In the genomic region with DNA sequence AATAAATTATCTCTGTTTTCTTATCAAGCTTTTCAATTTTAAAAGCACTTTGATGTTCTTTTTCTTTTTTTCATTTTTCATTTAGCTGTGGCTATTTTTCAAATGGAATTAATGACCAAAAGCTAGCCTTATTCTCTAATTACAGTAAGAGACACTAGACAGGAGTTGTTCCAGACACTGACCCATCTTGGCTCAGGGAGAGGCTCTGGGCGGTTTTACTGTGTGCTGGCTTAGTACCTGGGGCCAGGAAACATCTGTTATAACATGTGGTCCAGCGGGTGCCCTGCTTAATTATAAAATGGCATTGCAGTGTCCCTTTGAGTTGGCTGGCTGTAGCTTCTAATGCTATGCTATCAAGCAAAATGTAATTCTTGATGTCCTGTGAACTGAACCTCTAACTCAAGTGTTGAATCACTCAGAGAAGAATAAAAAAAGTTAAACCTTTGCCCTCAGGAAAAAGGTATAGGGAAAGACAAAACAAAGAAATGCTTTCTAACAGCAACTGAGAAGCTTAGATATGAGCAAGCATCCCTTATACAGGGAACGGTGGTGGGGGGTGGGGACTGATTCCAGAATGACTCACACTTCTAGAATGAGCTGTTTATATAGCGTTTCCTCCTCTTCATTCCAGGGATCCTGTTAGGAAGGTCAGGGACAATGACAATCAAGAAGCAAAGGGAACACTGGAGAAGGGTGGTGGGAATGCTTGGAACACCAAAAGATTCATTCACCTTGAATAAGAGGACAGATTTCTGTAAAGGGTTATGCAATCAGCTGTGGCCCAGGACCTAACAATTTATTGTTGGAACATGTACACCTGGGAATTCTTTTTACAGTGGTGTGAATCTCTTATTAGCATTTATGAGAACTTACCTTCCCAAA, we compare ENCODE assay signal across 10 cellular contexts. TPM values are rescaled to one million over a fixed set of nuclear protein-coding genes. Genes with fewer than 3 reads are reported as not detected.
A peak's percentile ranks its signal among the peaks of the same experiment; 100 is the strongest.
DNase-seq lines count a peak whose midpoint lies in the region; ATAC-seq, FAIRE-seq and TF ChIP-seq lines count a peak whose summit lies in the region.
"Had no signal": no experiment of that assay in that cellular context is flagged by ENCODE, and none has a peak within 500 bp of the region (broad histone marks: within the 10 kb centered on the region; RNA-seq: fewer than 3 reads in every experiment).

No MANE protein-coding gene starts in this region.

- H3K4me3 ChIP-seq in AG09309 (ENCODE audit: control insufficient read depth, low read depth, low read length) = no peak overlapping the region
- no peak overlapping the region for H3K4me3 ChIP-seq in Loucy (ENCODE audit: low read length, poor library complexity, severe bottlenecking)
- no peak overlapping the region for H3K4me3 ChIP-seq in H1 (ENCODE audit: extremely low read depth in 1 of 4, insufficient read depth in 2 of 4, low read depth in 3 of 4, low read length in 4 of 4)
- H3K4me3 ChIP-seq in mesenchymal stem cell (ENCODE audit: insufficient read depth in 1 of 2, low read depth in 1 of 2, low read length in 2 of 2) = no peak overlapping the region

- ATAC-seq in GM18870 (IDR thresholded peaks at IDR 0.05; ENCODE audit: unreplicated experiment) (no peak), GM18520 (IDR thresholded peaks at IDR 0.05; ENCODE audit: unreplicated experiment) (no peak), GM21423 (IDR thresholded peaks at IDR 0.05; ENCODE audit: unreplicated experiment) (no peak)

- H2BK15ac ChIP-seq in H1 (ENCODE audit: low read length) (no peak overlapping the region), mesenchymal stem cell (ENCODE audit: low read depth, poor library complexity, severe bottlenecking) (peak overlapping the region; percentile 96)

- TF ChIP-seq CTCF in AG09309 (IDR thresholded peaks at IDR 0.05; ENCODE audit: control insufficient read depth, insufficient read depth, low read depth, low read length, missing control alignments) (no peak), Loucy (conservative IDR thresholded peaks at IDR 0.05; ENCODE audit: low read length) (no peak), H1 (IDR thresholded peaks at IDR 0.05; ENCODE audit: control extremely low read depth in 1 of 3, insufficient read depth in 1 of 3, low read depth in 1 of 3, low read length in 3 of 3) (no peak)

- H3K14ac ChIP-seq in H1 (ENCODE audit: insufficient read length) (no peak overlapping the region), mesenchymal stem cell (ENCODE audit: low read length in 2 of 2) (no peak overlapping the region)

- no peaks in the 10 kb centered on the region for H3K27me3 ChIP-seq in Loucy (ENCODE audit: insufficient read depth, low read length, poor library complexity, severe bottlenecking)
- no peaks in the 10 kb centered on the region for H3K27me3 ChIP-seq in H1 (replicated peaks in 1 of 4; ENCODE audit: control insufficient read depth in 3 of 4, extremely low read depth in 1 of 4, insufficient read depth in 3 of 4, low read length in 3 of 4)
- peaks cover 0 to 26% of the 10 kb centered on the region in 2 experiments for H3K27me3 ChIP-seq in mesenchymal stem cell (ENCODE audit: control insufficient read depth in 1 of 2, insufficient read depth in 1 of 2, low read length in 2 of 2)

- H2AK5ac ChIP-seq in H1 (ENCODE audit: low read depth, low read length) (no peak overlapping the region), mesenchymal stem cell (ENCODE audit: low read length, severe bottlenecking) (peak overlapping the region; percentile 69)

- H2BK5ac ChIP-seq in H1 (ENCODE audit: low read depth, low read length) (peak overlapping the region; percentile 66; the same call in 1 of the 2 replicates), mesenchymal stem cell (ENCODE audit: low read depth, low read length, poor library complexity, severe bottlenecking) (no peak overlapping the region)

- no peaks in the 10 kb centered on the region for H3K79me2 ChIP-seq in Loucy (ENCODE audit: insufficient read depth, low read length)
- H3K79me2 ChIP-seq in H1 (ENCODE audit: control insufficient read depth in 1 of 2, insufficient read depth in 2 of 2, low read length in 2 of 2) = no peaks in the 10 kb centered on the region

- no peak overlapping the region for H2BK12ac ChIP-seq in H1 (ENCODE audit: low read depth, low read length)
- H2BK12ac ChIP-seq in mesenchymal stem cell (ENCODE audit: low read length in 2 of 2) = peak overlapping the region; percentile 77 to 86

- no peak overlapping the region for H3K27ac ChIP-seq in H1 (ENCODE audit: low read depth, low read length)
- peak overlapping the region; percentile 23 for H3K27ac ChIP-seq in mesenchymal stem cell (ENCODE audit: low read length, poor library complexity, severe bottlenecking)

- POLR2A ChIA-PET in H1 (lab: Charles Lee; ENCODE audit: partially characterized antibody) = interaction anchor here (0.7 to 0.8 kb wide), 3 partner anchors 21 to 266 kb away, joined by 3 to 4 read pairs (median 4); no protein-coding TSS in a partner anchor

- no peak for TF ChIP-seq EP300 in H1 (IDR thresholded peaks at IDR 0.05; ENCODE audit: borderline replicate concordance in 1 of 2, low read depth in 2 of 2, low read length in 2 of 2)

- H3K36me3 ChIP-seq in Loucy (ENCODE audit: insufficient read depth, low read length) (no peaks in the 10 kb centered on the region), H1 (ENCODE audit: control insufficient read depth in 2 of 4, insufficient read depth in 4 of 4, low read length in 3 of 4) (no peaks in the 10 kb centered on the region), mesenchymal stem cell (ENCODE audit: control insufficient read depth in 1 of 2, insufficient read depth in 2 of 2, low read depth in 1 of 2, low read length in 2 of 2) (no peaks in the 10 kb centered on the region)

- WGBS in H1 (ENCODE audit: extremely low coverage in 1 of 2, insufficient coverage in 1 of 2, insufficient read length in 1 of 2, insufficient replicate concordance in 2 of 2, low coverage in 1 of 2, low lambda C conversion rate in 2 of 2, missing lambda C conversion rate in 1 of 2), 2 experiments = 49% methylated on average over 4 of the region's 4 CpGs; no CpG with 5 or more reads in 1 of the 2 experiments
- 0% methylated on average over 3 of the region's 4 CpGs for WGBS in mesenchymal stem cell

- H2BK20ac ChIP-seq in H1 (ENCODE audit: low read length) = no peak overlapping the region; the same call in 1 of the 2 replicates

- CTCF ChIA-PET in H1 (lab: Charles Lee; ENCODE audit: partially characterized antibody) = interaction anchor here (0.9 to 2.1 kb wide), 6 partner anchors 10 to 62 kb away, joined by 3 to 8 read pairs (median 4); no protein-coding TSS in a partner anchor

- no peaks in the 10 kb centered on the region for H3F3A ChIP-seq in Loucy (ENCODE audit: low read depth)

- no peaks in the 10 kb centered on the region for H3K79me1 ChIP-seq in H1 (ENCODE audit: low read depth, low read length)
- no peaks in the 10 kb centered on the region for H3K79me1 ChIP-seq in mesenchymal stem cell (replicated peaks; ENCODE audit: low read length, poor library complexity, severe bottlenecking)

- H3K4me2 ChIP-seq in Loucy (ENCODE audit: low read depth, low read length, poor library complexity, severe bottlenecking) (peak overlapping the region; percentile 5), H1 (ENCODE audit: insufficient read depth in 1 of 2, low read depth in 2 of 2, low read length in 2 of 2) (peak overlapping the region in 1 of 2 experiments; percentile 2; a peak in 1 of 4 replicates), mesenchymal stem cell (ENCODE audit: low read length, poor library complexity, severe bottlenecking) (no peak overlapping the region)

- peak; percentile 3 for DNase-seq in AG09309 (ENCODE audit: low read depth)
- DNase-seq in H1 (ENCODE audit: low read depth in 1 of 2, low spot score in 2 of 2) = peak in 1 of 2 experiments; percentile 73
- peak; percentile 81 for DNase-seq in mesenchymal stem cell
- DNase-seq in cerebellar nuclear complex (lab: John Stamatoyannopoulos, UW) = no peak
- DNase-seq: activated CD4-positive, alpha-beta T cell treated with anti-CD3 and anti-CD28 coated beads, Interleukin-2, amount 50 U/mL, for 1 hour had no signal

- H3K4ac ChIP-seq in H1 (replicated peaks; ENCODE audit: insufficient read length, low read depth, low read length) = no peak overlapping the region
- peak overlapping the region; percentile 65 to 77 for H3K4ac ChIP-seq in mesenchymal stem cell (ENCODE audit: low read depth in 1 of 2, low read length in 2 of 2)

- H3K4me1 ChIP-seq in Loucy (ENCODE audit: insufficient read depth, low read length, poor library complexity, severe bottlenecking) (no peaks in the 10 kb centered on the region), H1 (replicated peaks in 1 of 4; ENCODE audit: control insufficient read depth in 3 of 4, insufficient read depth in 4 of 4, low read length in 3 of 4) (peaks cover 0 to 7% (median 4%) of the 10 kb centered on the region in 4 experiments; a peak in 2 of 7 replicates), mesenchymal stem cell (ENCODE audit: control insufficient read depth, insufficient read depth, low read depth, low read length) (peaks cover 2% of the 10 kb centered on the region)

- H4K20me1 ChIP-seq in Loucy (ENCODE audit: insufficient read depth, low read length, poor library complexity, severe bottlenecking) (no peaks in the 10 kb centered on the region), H1 (replicated peaks in 1 of 2; ENCODE audit: control insufficient read depth in 1 of 2, insufficient read depth in 2 of 2, low read length in 2 of 2) (no peaks in the 10 kb centered on the region)

- H3K18ac ChIP-seq in H1 (ENCODE audit: extremely low read depth, low read length) (no peak overlapping the region), mesenchymal stem cell (ENCODE audit: low read depth in 1 of 2, low read length in 2 of 2) (peak overlapping the region; percentile 67 to 92)

- no peak overlapping the region for H3K9ac ChIP-seq in Loucy (ENCODE audit: low read depth, low read length, poor library complexity, severe bottlenecking)
- H3K9ac ChIP-seq in H1 (replicated peaks in 1 of 4; ENCODE audit: extremely low read depth in 1 of 4, low read depth in 3 of 4, low read length in 3 of 4) = no peak overlapping the region
- no peak overlapping the region for H3K9ac ChIP-seq in mesenchymal stem cell (ENCODE audit: low read length)

- H3K23ac ChIP-seq in H1 (ENCODE audit: insufficient read length) = no peak overlapping the region
- H3K23ac ChIP-seq in mesenchymal stem cell (ENCODE audit: low read length in 2 of 2) = no peak overlapping the region

- no peak overlapping the region for H4K5ac ChIP-seq in H1 (ENCODE audit: insufficient read length, low read depth, low read length)

- no peaks in the 10 kb centered on the region for H3K23me2 ChIP-seq in H1 (ENCODE audit: low read depth, low read length)

- H2BK120ac ChIP-seq in H1 (replicated peaks; ENCODE audit: low read depth, low read length) = no peak overlapping the region
- H2BK120ac ChIP-seq in mesenchymal stem cell (ENCODE audit: low read depth, low read length) = peak overlapping the region; percentile 42

- no peak overlapping the region for H2AFZ ChIP-seq in Loucy (ENCODE audit: low read length)
- peak overlapping the region; percentile 19; the same call in 1 of the 2 replicates for H2AFZ ChIP-seq in H1 (ENCODE audit: low read length)
- no peak overlapping the region for H2AFZ ChIP-seq in mesenchymal stem cell (ENCODE audit: low read depth, low read length)

- no peaks in the 10 kb centered on the region for H3K9me2 ChIP-seq in Loucy (replicated peaks; ENCODE audit: low read depth, low read length)

- H4K8ac ChIP-seq in H1 (ENCODE audit: extremely low read depth, insufficient read depth, low read length) (no peak overlapping the region), mesenchymal stem cell (ENCODE audit: low read length) (no peak overlapping the region)

- H3K56ac ChIP-seq in H1 (replicated peaks; ENCODE audit: insufficient read length, low read depth, low read length) = no peak overlapping the region

- no peaks in the 10 kb centered on the region for H3K9me3 ChIP-seq in Loucy (ENCODE audit: insufficient read depth, low read depth, low read length)
- H3K9me3 ChIP-seq in H1 (ENCODE audit: insufficient read depth in 2 of 2, low read depth in 1 of 2, low read length in 1 of 2) = peaks cover 0 to 2% of the 10 kb centered on the region in 2 experiments; a peak in 2 of 4 replicates
- H3K9me3 ChIP-seq in mesenchymal stem cell (ENCODE audit: control insufficient read depth, low read length) = peaks cover 4% of the 10 kb centered on the region

- TF ChIP-seq RAD21 in H1 (IDR thresholded peaks at IDR 0.05 in 1 of 2, conservative IDR thresholded peaks at IDR 0.05 in 1 of 2; ENCODE audit: low read depth in 2 of 2, low read length in 2 of 2) = no peak

- H4K91ac ChIP-seq in H1 (replicated peaks; ENCODE audit: insufficient read length, low read length) (no peak overlapping the region), mesenchymal stem cell (ENCODE audit: low read length) (no peak overlapping the region)

- no peak for TF ChIP-seq POLR2A in H1 (IDR thresholded peaks at IDR 0.05; ENCODE audit: control extremely low read depth in 1 of 2, low read depth in 2 of 2, low read length in 2 of 2)

- peak; percentile 39 for FAIRE-seq in H1 (lab: Jason Lieb, UNC)
- FAIRE-seq: G401.6 had no signal

RNA-seq across cellular contexts. Expression of a gene that starts 58.7 kb away (rescaled TPM):
- total RNA-seq in H1 (2021; fragmentation: NEBNext Ultra II Directional; extraction: Animal tissue kit (Norgen Biotek cat#: 25700)) = 11.6 and 13.1 TPM in 2 replicates
- polyA plus RNA-seq in H1 (2011; rRNA removed) = 2.1 and 2.6 TPM in 2 replicates
- polyA plus RNA-seq in H1 (2011; cell fraction: cytosol; rRNA removed) = 2.1 TPM
- 14.2 TPM for polyA plus RNA-seq in H1 (2011; cell fraction: nucleus; rRNA removed)
- 3.8 to 6.3 TPM (median 4.5 TPM) in 4 replicates for polyA plus RNA-seq in H1 (2012, experiment 1 of 2)
- 0.62 TPM for polyA plus RNA-seq in H1 (2012, experiment 2 of 2)
- polyA plus RNA-seq in H1 (2013, experiment 1 of 2) = 5.5 TPM
- polyA plus RNA-seq in H1 (2013, experiment 2 of 2) = 4.7 TPM
- 25.7 and 40.9 TPM in 2 replicates for polyA minus RNA-seq in H1 (2011; rRNA and poly(A)+ RNA removed)
- polyA minus RNA-seq in H1 (2011; cell fraction: cytosol; rRNA and poly(A)+ RNA removed) = 4.4 TPM
- 54.6 TPM for polyA minus RNA-seq in H1 (2011; cell fraction: nucleus; rRNA and poly(A)+ RNA removed)
- 1.2 TPM for polyA plus RNA-seq in mesenchymal stem cell (2013, experiment 1 of 2)
- 0.78 TPM for polyA plus RNA-seq in mesenchymal stem cell (2013, experiment 2 of 2)

Comparison
In these comparisons a context has a peak if more than half of its experiments do, and no peak if none do; other contexts are left out.
1. DNase-seq: peak in AG09309 (single experiment) and mesenchymal stem cell (single experiment); none in cerebellar nuclear complex (0 of 2).